2 cellular contexts compared by ENCODE assay signal in the genomic region with DNA sequence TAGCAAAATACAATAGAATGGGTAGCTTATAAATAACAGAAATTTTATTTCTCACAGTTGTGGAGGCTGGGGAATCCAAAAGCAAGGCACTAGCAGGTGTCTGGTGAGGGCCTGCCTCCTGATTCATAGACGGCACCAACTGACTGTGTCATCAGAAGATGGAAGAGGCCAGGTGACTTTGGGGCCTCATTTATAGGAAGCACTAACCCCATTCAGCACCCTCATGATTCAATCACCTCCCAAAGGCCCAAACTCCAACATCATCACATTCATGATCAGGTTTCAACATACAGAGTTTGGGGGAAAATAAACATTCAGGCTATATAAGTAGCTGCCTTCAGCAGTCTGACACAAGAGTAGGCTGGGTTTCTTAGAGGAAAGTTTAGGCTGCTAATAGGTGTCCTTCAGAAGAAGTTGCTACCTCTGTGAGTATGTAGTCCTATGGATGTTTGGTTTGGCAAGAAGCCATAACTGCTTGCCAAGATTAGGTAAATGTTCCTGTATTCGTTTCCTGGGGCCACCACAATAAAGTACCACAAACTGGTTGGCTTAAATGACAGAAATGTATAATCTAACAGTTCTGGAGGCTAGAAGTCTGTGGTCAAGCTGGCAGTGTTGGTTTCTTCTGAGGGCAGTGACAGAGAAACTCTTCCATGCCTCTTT.
TF ChIP-seq lines count a peak whose summit lies in the region.

No MANE protein-coding gene starts in this region.

TF ChIP-seq in HEK293, 187 proteins besides CTCF, POLR2A, EP300 and RAD21 (continues in another document):
- TF ChIP-seq, protein P1, sequence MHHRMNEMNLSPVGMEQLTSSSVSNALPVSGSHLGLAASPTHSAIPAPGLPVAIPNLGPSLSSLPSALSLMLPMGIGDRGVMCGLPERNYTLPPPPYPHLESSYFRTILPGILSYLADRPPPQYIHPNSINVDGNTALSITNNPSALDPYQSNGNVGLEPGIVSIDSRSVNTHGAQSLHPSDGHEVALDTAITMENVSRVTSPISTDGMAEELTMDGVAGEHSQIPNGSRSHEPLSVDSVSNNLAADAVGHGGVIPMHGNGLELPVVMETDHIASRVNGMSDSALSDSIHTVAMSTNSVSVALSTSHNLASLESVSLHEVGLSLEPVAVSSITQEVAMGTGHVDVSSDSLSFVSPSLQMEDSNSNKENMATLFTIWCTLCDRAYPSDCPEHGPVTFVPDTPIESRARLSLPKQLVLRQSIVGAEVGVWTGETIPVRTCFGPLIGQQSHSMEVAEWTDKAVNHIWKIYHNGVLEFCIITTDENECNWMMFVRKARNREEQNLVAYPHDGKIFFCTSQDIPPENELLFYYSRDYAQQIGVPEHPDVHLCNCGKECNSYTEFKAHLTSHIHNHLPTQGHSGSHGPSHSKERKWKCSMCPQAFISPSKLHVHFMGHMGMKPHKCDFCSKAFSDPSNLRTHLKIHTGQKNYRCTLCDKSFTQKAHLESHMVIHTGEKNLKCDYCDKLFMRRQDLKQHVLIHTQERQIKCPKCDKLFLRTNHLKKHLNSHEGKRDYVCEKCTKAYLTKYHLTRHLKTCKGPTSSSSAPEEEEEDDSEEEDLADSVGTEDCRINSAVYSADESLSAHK (tag by site-specific recombination; IDR thresholded peaks at IDR 0.05), result peak; percentile 47; the same call in 1 of the 2 replicates
- TF ChIP-seq TRIM28 (IDR thresholded peaks at IDR 0.05; ENCODE audit: borderline replicate concordance, low read length), result peak; percentile 89
- 0 out of 2 replicates have a peak, but pooled peaks have one; percentile 35 for TF ChIP-seq ZNF629 (tag by site-specific recombination; IDR thresholded peaks at IDR 0.05)
- TF ChIP-seq GLIS1 (tag by site-specific recombination; IDR thresholded peaks at IDR 0.05), result peak; percentile 17
- TF ChIP-seq, protein P2, sequence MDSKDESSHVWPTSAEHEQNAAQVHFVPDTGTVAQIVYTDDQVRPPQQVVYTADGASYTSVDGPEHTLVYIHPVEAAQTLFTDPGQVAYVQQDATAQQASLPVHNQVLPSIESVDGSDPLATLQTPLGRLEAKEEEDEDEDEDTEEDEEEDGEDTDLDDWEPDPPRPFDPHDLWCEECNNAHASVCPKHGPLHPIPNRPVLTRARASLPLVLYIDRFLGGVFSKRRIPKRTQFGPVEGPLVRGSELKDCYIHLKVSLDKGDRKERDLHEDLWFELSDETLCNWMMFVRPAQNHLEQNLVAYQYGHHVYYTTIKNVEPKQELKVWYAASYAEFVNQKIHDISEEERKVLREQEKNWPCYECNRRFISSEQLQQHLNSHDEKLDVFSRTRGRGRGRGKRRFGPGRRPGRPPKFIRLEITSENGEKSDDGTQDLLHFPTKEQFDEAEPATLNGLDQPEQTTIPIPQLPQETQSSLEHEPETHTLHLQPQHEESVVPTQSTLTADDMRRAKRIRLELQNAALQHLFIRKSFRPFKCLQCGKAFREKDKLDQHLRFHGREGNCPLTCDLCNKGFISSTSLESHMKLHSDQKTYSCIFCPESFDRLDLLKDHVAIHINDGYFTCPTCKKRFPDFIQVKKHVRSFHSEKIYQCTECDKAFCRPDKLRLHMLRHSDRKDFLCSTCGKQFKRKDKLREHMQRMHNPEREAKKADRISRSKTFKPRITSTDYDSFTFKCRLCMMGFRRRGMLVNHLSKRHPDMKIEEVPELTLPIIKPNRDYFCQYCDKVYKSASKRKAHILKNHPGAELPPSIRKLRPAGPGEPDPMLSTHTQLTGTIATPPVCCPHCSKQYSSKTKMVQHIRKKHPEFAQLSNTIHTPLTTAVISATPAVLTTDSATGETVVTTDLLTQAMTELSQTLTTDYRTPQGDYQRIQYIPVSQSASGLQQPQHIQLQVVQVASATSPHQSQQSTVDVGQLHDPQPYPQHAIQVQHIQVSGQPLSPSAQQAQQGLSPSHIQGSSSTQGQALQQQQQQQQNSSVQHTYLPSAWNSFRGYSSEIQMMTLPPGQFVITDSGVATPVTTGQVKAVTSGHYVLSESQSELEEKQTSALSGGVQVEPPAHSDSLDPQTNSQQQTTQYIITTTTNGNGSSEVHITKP (tag by site-specific recombination; IDR thresholded peaks at IDR 0.05), result peak; percentile 85
- TF ChIP-seq ZNF626 (tag by site-specific recombination; IDR thresholded peaks at IDR 0.05), result no peak
- TF ChIP-seq, protein P3, sequence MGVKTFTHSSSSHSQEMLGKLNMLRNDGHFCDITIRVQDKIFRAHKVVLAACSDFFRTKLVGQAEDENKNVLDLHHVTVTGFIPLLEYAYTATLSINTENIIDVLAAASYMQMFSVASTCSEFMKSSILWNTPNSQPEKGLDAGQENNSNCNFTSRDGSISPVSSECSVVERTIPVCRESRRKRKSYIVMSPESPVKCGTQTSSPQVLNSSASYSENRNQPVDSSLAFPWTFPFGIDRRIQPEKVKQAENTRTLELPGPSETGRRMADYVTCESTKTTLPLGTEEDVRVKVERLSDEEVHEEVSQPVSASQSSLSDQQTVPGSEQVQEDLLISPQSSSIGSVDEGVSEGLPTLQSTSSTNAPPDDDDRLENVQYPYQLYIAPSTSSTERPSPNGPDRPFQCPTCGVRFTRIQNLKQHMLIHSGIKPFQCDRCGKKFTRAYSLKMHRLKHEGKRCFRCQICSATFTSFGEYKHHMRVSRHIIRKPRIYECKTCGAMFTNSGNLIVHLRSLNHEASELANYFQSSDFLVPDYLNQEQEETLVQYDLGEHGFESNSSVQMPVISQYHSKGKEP (tag by site-specific recombination; IDR thresholded peaks at IDR 0.05), result peak; percentile 59
- peak; percentile 51; the same call in 1 of the 2 replicates for TF ChIP-seq ZNF558 (tag by site-specific recombination; IDR thresholded peaks at IDR 0.05)
- TF ChIP-seq, protein P4, sequence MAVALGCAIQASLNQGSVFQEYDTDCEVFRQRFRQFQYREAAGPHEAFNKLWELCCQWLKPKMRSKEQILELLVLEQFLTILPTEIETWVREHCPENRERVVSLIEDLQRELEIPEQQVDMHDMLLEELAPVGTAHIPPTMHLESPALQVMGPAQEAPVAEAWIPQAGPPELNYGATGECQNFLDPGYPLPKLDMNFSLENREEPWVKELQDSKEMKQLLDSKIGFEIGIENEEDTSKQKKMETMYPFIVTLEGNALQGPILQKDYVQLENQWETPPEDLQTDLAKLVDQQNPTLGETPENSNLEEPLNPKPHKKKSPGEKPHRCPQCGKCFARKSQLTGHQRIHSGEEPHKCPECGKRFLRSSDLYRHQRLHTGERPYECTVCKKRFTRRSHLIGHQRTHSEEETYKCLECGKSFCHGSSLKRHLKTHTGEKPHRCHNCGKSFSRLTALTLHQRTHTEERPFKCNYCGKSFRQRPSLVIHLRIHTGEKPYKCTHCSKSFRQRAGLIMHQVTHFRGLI (tag by site-specific recombination; IDR thresholded peaks at IDR 0.05), result peak; percentile 38; the same call in 1 of the 2 replicates
- TF ChIP-seq GLI2 (tag by site-specific recombination; IDR thresholded peaks at IDR 0.05; ENCODE audit: borderline replicate concordance, low read depth), result peak; percentile 3; the same call in 1 of the 2 replicates
- peak; percentile 70 for TF ChIP-seq FEZF1 (tag by site-specific recombination; IDR thresholded peaks at IDR 0.05)
- peak; percentile 74; the same call in 1 of the 2 replicates for TF ChIP-seq ZNF549 (tag by site-specific recombination; IDR thresholded peaks at IDR 0.05)
- TF ChIP-seq ZNF24 (tag by site-specific recombination; IDR thresholded peaks at IDR 0.05), result 0 out of 2 replicates have a peak, but pooled peaks have one; percentile 40
- TF ChIP-seq ZNF600 (tag by site-specific recombination; IDR thresholded peaks at IDR 0.05), result peak; percentile 28; the same call in 1 of the 2 replicates
- TF ChIP-seq SP7 (tag by site-specific recombination; IDR thresholded peaks at IDR 0.05), result peak; percentile 47
- peak; percentile 68 for TF ChIP-seq ZXDB (tag by site-specific recombination; IDR thresholded peaks at IDR 0.05)

TF ChIP-seq in WTC11, 78 proteins besides CTCF, POLR2A, EP300 and RAD21 (continued from another document):
- TF ChIP-seq, protein P5, sequence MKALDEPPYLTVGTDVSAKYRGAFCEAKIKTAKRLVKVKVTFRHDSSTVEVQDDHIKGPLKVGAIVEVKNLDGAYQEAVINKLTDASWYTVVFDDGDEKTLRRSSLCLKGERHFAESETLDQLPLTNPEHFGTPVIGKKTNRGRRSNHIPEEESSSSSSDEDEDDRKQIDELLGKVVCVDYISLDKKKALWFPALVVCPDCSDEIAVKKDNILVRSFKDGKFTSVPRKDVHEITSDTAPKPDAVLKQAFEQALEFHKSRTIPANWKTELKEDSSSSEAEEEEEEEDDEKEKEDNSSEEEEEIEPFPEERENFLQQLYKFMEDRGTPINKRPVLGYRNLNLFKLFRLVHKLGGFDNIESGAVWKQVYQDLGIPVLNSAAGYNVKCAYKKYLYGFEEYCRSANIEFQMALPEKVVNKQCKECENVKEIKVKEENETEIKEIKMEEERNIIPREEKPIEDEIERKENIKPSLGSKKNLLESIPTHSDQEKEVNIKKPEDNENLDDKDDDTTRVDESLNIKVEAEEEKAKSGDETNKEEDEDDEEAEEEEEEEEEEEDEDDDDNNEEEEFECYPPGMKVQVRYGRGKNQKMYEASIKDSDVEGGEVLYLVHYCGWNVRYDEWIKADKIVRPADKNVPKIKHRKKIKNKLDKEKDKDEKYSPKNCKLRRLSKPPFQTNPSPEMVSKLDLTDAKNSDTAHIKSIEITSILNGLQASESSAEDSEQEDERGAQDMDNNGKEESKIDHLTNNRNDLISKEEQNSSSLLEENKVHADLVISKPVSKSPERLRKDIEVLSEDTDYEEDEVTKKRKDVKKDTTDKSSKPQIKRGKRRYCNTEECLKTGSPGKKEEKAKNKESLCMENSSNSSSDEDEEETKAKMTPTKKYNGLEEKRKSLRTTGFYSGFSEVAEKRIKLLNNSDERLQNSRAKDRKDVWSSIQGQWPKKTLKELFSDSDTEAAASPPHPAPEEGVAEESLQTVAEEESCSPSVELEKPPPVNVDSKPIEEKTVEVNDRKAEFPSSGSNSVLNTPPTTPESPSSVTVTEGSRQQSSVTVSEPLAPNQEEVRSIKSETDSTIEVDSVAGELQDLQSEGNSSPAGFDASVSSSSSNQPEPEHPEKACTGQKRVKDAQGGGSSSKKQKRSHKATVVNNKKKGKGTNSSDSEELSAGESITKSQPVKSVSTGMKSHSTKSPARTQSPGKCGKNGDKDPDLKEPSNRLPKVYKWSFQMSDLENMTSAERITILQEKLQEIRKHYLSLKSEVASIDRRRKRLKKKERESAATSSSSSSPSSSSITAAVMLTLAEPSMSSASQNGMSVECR (CRISPR knock-in tag; IDR thresholded peaks at IDR 0.05; ENCODE audit: borderline replicate concordance), result no peak
- TF ChIP-seq, protein P6, sequence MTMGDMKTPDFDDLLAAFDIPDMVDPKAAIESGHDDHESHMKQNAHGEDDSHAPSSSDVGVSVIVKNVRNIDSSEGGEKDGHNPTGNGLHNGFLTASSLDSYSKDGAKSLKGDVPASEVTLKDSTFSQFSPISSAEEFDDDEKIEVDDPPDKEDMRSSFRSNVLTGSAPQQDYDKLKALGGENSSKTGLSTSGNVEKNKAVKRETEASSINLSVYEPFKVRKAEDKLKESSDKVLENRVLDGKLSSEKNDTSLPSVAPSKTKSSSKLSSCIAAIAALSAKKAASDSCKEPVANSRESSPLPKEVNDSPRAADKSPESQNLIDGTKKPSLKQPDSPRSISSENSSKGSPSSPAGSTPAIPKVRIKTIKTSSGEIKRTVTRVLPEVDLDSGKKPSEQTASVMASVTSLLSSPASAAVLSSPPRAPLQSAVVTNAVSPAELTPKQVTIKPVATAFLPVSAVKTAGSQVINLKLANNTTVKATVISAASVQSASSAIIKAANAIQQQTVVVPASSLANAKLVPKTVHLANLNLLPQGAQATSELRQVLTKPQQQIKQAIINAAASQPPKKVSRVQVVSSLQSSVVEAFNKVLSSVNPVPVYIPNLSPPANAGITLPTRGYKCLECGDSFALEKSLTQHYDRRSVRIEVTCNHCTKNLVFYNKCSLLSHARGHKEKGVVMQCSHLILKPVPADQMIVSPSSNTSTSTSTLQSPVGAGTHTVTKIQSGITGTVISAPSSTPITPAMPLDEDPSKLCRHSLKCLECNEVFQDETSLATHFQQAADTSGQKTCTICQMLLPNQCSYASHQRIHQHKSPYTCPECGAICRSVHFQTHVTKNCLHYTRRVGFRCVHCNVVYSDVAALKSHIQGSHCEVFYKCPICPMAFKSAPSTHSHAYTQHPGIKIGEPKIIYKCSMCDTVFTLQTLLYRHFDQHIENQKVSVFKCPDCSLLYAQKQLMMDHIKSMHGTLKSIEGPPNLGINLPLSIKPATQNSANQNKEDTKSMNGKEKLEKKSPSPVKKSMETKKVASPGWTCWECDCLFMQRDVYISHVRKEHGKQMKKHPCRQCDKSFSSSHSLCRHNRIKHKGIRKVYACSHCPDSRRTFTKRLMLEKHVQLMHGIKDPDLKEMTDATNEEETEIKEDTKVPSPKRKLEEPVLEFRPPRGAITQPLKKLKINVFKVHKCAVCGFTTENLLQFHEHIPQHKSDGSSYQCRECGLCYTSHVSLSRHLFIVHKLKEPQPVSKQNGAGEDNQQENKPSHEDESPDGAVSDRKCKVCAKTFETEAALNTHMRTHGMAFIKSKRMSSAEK (CRISPR knock-in tag; IDR thresholded peaks at IDR 0.05; ENCODE audit: borderline replicate concordance), result no peak
- TF ChIP-seq CBFB (CRISPR knock-in tag; IDR thresholded peaks at IDR 0.05; ENCODE audit: low read depth) (no peak), GABPB1 (CRISPR knock-in tag; IDR thresholded peaks at IDR 0.05) (no peak)
- TF ChIP-seq, protein P7, sequence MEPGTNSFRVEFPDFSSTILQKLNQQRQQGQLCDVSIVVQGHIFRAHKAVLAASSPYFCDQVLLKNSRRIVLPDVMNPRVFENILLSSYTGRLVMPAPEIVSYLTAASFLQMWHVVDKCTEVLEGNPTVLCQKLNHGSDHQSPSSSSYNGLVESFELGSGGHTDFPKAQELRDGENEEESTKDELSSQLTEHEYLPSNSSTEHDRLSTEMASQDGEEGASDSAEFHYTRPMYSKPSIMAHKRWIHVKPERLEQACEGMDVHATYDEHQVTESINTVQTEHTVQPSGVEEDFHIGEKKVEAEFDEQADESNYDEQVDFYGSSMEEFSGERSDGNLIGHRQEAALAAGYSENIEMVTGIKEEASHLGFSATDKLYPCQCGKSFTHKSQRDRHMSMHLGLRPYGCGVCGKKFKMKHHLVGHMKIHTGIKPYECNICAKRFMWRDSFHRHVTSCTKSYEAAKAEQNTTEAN (CRISPR knock-in tag; IDR thresholded peaks at IDR 0.05), result no peak
- TF ChIP-seq, protein P8, sequence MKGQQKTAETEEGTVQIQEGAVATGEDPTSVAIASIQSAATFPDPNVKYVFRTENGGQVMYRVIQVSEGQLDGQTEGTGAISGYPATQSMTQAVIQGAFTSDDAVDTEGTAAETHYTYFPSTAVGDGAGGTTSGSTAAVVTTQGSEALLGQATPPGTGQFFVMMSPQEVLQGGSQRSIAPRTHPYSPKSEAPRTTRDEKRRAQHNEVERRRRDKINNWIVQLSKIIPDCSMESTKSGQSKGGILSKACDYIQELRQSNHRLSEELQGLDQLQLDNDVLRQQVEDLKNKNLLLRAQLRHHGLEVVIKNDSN (CRISPR knock-in tag; IDR thresholded peaks at IDR 0.05), result no peak
TF ChIP-seq in WTC11: peak in this region for 0.
